24 cellular contexts compared by ENCODE assay signal in genomic region chr7:45710271-45711160, GRCh38.
A peak's percentile ranks its signal among the peaks of the same experiment; 100 is the strongest.
DNase-seq lines count a peak whose midpoint lies in the region; ATAC-seq and TF ChIP-seq lines count a peak whose summit lies in the region.
"Had no signal": no experiment of that assay in that cellular context is flagged by ENCODE, and none has a peak within 500 bp of the region (broad histone marks: within the 10 kb centered on the region; RNA-seq: fewer than 3 reads in every experiment).

No MANE protein-coding gene starts in this region.

- TF ChIP-seq CTCF in activated CD8-positive, alpha-beta T cell treated with anti-CD3 and anti-CD28 coated beads for 36 hours (IDR thresholded peaks at IDR 0.05), result no peak
- TF ChIP-seq CTCF in esophagus muscularis mucosa (IDR thresholded peaks at IDR 0.05) (no peak), nephron progenitor cell (IDR thresholded peaks at IDR 0.05) (no peak), mucosa of descending colon (IDR thresholded peaks at IDR 0.05) (no peak), Peyer's patch (IDR thresholded peaks at IDR 0.05) (no peak)

- no peaks in the 10 kb centered on the region for H3K9me3 Mint-ChIP-seq in activated CD8-positive, alpha-beta T cell treated with anti-CD3 and anti-CD28 coated beads, Interleukin-2, amount 10 ng/mL, durations not matched to agents 7 days and 5 days (ENCODE audit: insufficient read depth)
- H3K9me3 Mint-ChIP-seq in activated CD8-positive, alpha-beta T cell treated with anti-CD3 and anti-CD28 coated beads for 36 hours, result no peaks in the 10 kb centered on the region
- no peaks in the 10 kb centered on the region for H3K9me3 Mint-ChIP-seq in nephron progenitor cell
- H3K9me3 Mint-ChIP-seq: CD4-positive, CD25-positive, alpha-beta regulatory T cell; dendritic cell treated with granulocyte-macrophage colony-stimulating factor and Interleukin-4, amounts not matched to agents 40 ng/mL and 50 ng/mL, for 4 days; naive B cell; stimulated activated naive CD8-positive, alpha-beta T cell treated with anti-CD3 and anti-CD28 coated beads, Interleukin-15, Interleukin-2, amounts not matched to agents 100 ng/mL and 50 ng/mL, for 24 hours; T-cell had no signal

- intact Hi-C loops in activated CD8-positive, alpha-beta T cell treated with anti-CD3 and anti-CD28 coated beads for 36 hours (cut with micrococcal nuclease), result no loop called here
- intact Hi-C loops in esophagus muscularis mucosa (cut with DNase I) (no loop called here), mucosa of descending colon (cut with DNase I, micrococcal nuclease) (no loop called here)

- H3K4me1 ChIP-seq in esophagus muscularis mucosa, result peaks cover 0 to 5% (median 2%) of the 10 kb centered on the region in 4 donors
- no peaks in the 10 kb centered on the region for H3K4me1 ChIP-seq in mucosa of descending colon (ENCODE audit: low read depth)
- no peaks in the 10 kb centered on the region for H3K4me1 ChIP-seq in Peyer's patch
- H3K4me1 ChIP-seq: ascending aorta had no signal

- no peak overlapping the region for H3K4me3 Mint-ChIP-seq in activated CD8-positive, alpha-beta T cell treated with anti-CD3 and anti-CD28 coated beads, Interleukin-2, amount 10 ng/mL, durations not matched to agents 7 days and 5 days
- H3K4me3 Mint-ChIP-seq in activated CD8-positive, alpha-beta T cell treated with anti-CD3 and anti-CD28 coated beads for 36 hours, result no peak overlapping the region
- no peak overlapping the region for H3K4me3 Mint-ChIP-seq in nephron progenitor cell
- H3K4me3 Mint-ChIP-seq: activated naive CD8-positive, alpha-beta T cell; CD4-positive, CD25-positive, alpha-beta regulatory T cell; dendritic cell treated with granulocyte-macrophage colony-stimulating factor and Interleukin-4, amounts not matched to agents 40 ng/mL and 50 ng/mL, for 4 days; naive B cell; stimulated activated naive CD8-positive, alpha-beta T cell treated with anti-CD3 and anti-CD28 coated beads, Interleukin-15, Interleukin-2, amounts not matched to agents 100 ng/mL and 50 ng/mL, for 24 hours; T-cell had no signal

- CTCF ChIA-PET in activated CD8-positive, alpha-beta T cell treated with anti-CD3 and anti-CD28 coated beads, Interleukin-2, amount 10 ng/mL, durations not matched to agents 7 days and 5 days (lab: Charles Lee), result no interaction called here
- CTCF ChIA-PET in activated CD8-positive, alpha-beta T cell treated with anti-CD3 and anti-CD28 coated beads for 36 hours (lab: Charles Lee), result no interaction called here

- H3K36me3 ChIP-seq in esophagus muscularis mucosa (no peaks in the 10 kb centered on the region), mucosa of descending colon (ENCODE audit: low read depth) (no peaks in the 10 kb centered on the region), MG63 (no peaks in the 10 kb centered on the region), Peyer's patch (no peaks in the 10 kb centered on the region)
- H3K36me3 ChIP-seq: ascending aorta had no signal

- POLR2A ChIA-PET in activated CD8-positive, alpha-beta T cell treated with anti-CD3 and anti-CD28 coated beads, Interleukin-2, amount 10 ng/mL, durations not matched to agents 7 days and 5 days (lab: Charles Lee), result interaction anchor here (1.2 kb wide), 1 partner anchor 58 kb away, joined by 3 read pairs; no protein-coding TSS in a partner anchor
- POLR2A ChIA-PET in activated CD8-positive, alpha-beta T cell treated with anti-CD3 and anti-CD28 coated beads for 36 hours (lab: Charles Lee), result no interaction called here

- H3K27me3 ChIP-seq in esophagus muscularis mucosa (no peaks in the 10 kb centered on the region), MG63 (no peaks in the 10 kb centered on the region), Peyer's patch (no peaks in the 10 kb centered on the region)
- H3K27me3 ChIP-seq: ascending aorta had no signal

- TF ChIP-seq EP300 in esophagus muscularis mucosa (IDR thresholded peaks at IDR 0.05), result no peak

- H3K36me3 Mint-ChIP-seq in activated CD8-positive, alpha-beta T cell treated with anti-CD3 and anti-CD28 coated beads, Interleukin-2, amount 10 ng/mL, durations not matched to agents 7 days and 5 days (ENCODE audit: low read depth), result no peaks in the 10 kb centered on the region
- H3K36me3 Mint-ChIP-seq in activated CD8-positive, alpha-beta T cell treated with anti-CD3 and anti-CD28 coated beads for 36 hours (ENCODE audit: low read depth), result no peaks in the 10 kb centered on the region
- H3K36me3 Mint-ChIP-seq in nephron progenitor cell (ENCODE audit: low read depth), result peaks cover 5% of the 10 kb centered on the region
- H3K36me3 Mint-ChIP-seq: activated naive CD8-positive, alpha-beta T cell; CD4-positive, CD25-positive, alpha-beta regulatory T cell; naive B cell; T-cell had no signal

- H3K27ac ChIP-seq in esophagus muscularis mucosa (replicated peaks in 1 of 4) (peak overlapping the region in 1 of 4 donors; percentile 41), Peyer's patch (no peak overlapping the region)
- H3K27ac ChIP-seq: ascending aorta, HL-60, KMS-11 had no signal

- no peak overlapping the region for H3K4me3 ChIP-seq in esophagus muscularis mucosa
- H3K4me3 ChIP-seq in mucosa of descending colon, result no peak overlapping the region
- no peak overlapping the region for H3K4me3 ChIP-seq in MG63
- no peak overlapping the region for H3K4me3 ChIP-seq in Peyer's patch
- H3K4me3 ChIP-seq: ascending aorta had no signal

- peak; percentile 15 for DNase-seq in activated CD8-positive, alpha-beta T cell treated with anti-CD3 and anti-CD28 coated beads, Interleukin-2, amount 10 ng/mL, durations not matched to agents 7 days and 5 days
- DNase-seq in activated CD8-positive, alpha-beta T cell treated with anti-CD3 and anti-CD28 coated beads for 36 hours, result no peak
- DNase-seq in LHCN-M2 (ENCODE audit: low read depth), result peak; percentile 16
- DNase-seq in esophagus muscularis mucosa (ENCODE audit: extremely low spot score), result peak; percentile 77
- no peak for DNase-seq in nephron progenitor cell
- no peak for DNase-seq in mucosa of descending colon
- DNase-seq in MG63, result no peak
- DNase-seq in Peyer's patch, result no peak
- DNase-seq: CD4-positive, CD25-positive, alpha-beta regulatory T cell; central memory CD4-positive, alpha-beta T cell; naive B cell; NCI-H1417 treated with DMSO at 0.1 percent for 48 hours; NCI-H2081; NCI-H2227 treated with DMSO at 0.1 percent for 48 hours; nucleus accumbens had no signal

- H3K27ac Mint-ChIP-seq in activated CD8-positive, alpha-beta T cell treated with anti-CD3 and anti-CD28 coated beads, Interleukin-2, amount 10 ng/mL, durations not matched to agents 7 days and 5 days, result no peak overlapping the region
- no peak overlapping the region for H3K27ac Mint-ChIP-seq in activated CD8-positive, alpha-beta T cell treated with anti-CD3 and anti-CD28 coated beads for 36 hours
- H3K27ac Mint-ChIP-seq in nephron progenitor cell, result peak overlapping the region; percentile 71
- H3K27ac Mint-ChIP-seq: activated naive CD8-positive, alpha-beta T cell; CD4-positive, CD25-positive, alpha-beta regulatory T cell; dendritic cell treated with granulocyte-macrophage colony-stimulating factor and Interleukin-4, amounts not matched to agents 40 ng/mL and 50 ng/mL, for 4 days; naive B cell; stimulated activated naive CD8-positive, alpha-beta T cell treated with anti-CD3 and anti-CD28 coated beads, Interleukin-15, Interleukin-2, amounts not matched to agents 100 ng/mL and 50 ng/mL, for 24 hours; T-cell had no signal

- WGBS in esophagus muscularis mucosa, result 90% methylated on average over 13 of the region's 13 CpGs

- TF ChIP-seq POLR2A in esophagus muscularis mucosa (IDR thresholded peaks at IDR 0.05; ENCODE audit: low read depth) (no peak), Peyer's patch (IDR thresholded peaks at IDR 0.05) (no peak)

- H3K27me3 Mint-ChIP-seq in activated CD8-positive, alpha-beta T cell treated with anti-CD3 and anti-CD28 coated beads, Interleukin-2, amount 10 ng/mL, durations not matched to agents 7 days and 5 days (ENCODE audit: low read depth), result peaks cover 12% of the 10 kb centered on the region
- peaks cover 4% of the 10 kb centered on the region for H3K27me3 Mint-ChIP-seq in activated CD8-positive, alpha-beta T cell treated with anti-CD3 and anti-CD28 coated beads for 36 hours
- peaks cover 2% of the 10 kb centered on the region for H3K27me3 Mint-ChIP-seq in nephron progenitor cell (ENCODE audit: low read depth, poor library complexity)
- H3K27me3 Mint-ChIP-seq: activated naive CD8-positive, alpha-beta T cell; dendritic cell treated with granulocyte-macrophage colony-stimulating factor and Interleukin-4, amounts not matched to agents 40 ng/mL and 50 ng/mL, for 4 days had no signal

- H3K9me3 ChIP-seq in esophagus muscularis mucosa, result no peaks in the 10 kb centered on the region
- H3K9me3 ChIP-seq in mucosa of descending colon, result no peaks in the 10 kb centered on the region
- H3K9me3 ChIP-seq in MG63, result no peaks in the 10 kb centered on the region
- H3K9me3 ChIP-seq in Peyer's patch, result no peaks in the 10 kb centered on the region
- H3K9me3 ChIP-seq: ascending aorta had no signal

- no peaks in the 10 kb centered on the region for H3K4me1 Mint-ChIP-seq in activated CD8-positive, alpha-beta T cell treated with anti-CD3 and anti-CD28 coated beads, Interleukin-2, amount 10 ng/mL, durations not matched to agents 7 days and 5 days (ENCODE audit: low read depth)
- H3K4me1 Mint-ChIP-seq in activated CD8-positive, alpha-beta T cell treated with anti-CD3 and anti-CD28 coated beads for 36 hours (ENCODE audit: low read depth), result no peaks in the 10 kb centered on the region
- no peaks in the 10 kb centered on the region for H3K4me1 Mint-ChIP-seq in nephron progenitor cell
- H3K4me1 Mint-ChIP-seq: CD4-positive, CD25-positive, alpha-beta regulatory T cell; naive B cell; T-cell had no signal

- ATAC-seq in activated CD8-positive, alpha-beta T cell treated with anti-CD3 and anti-CD28 coated beads, Interleukin-2, amount 10 ng/mL, durations not matched to agents 7 days and 5 days, result no peak
- no peak for ATAC-seq in activated CD8-positive, alpha-beta T cell treated with anti-CD3 and anti-CD28 coated beads for 36 hours
- ATAC-seq in mucosa of descending colon, result no peak
- ATAC-seq: activated CD4-positive, CD25-positive, alpha-beta regulatory T cell treated with anti-CD3 and anti-CD28 coated beads, Interleukin-2, amount 50 U/mL, for 24 hours; Panc1; T-cell had no signal

Comparison
In these comparisons a context has a peak if more than half of its experiments do, and no peak if none do; other contexts are left out.
1. DNase-seq: peak in activated CD8-positive, alpha-beta T cell treated with anti-CD3 and anti-CD28 coated beads, Interleukin-2, amount 10 ng/mL, durations not matched to agents 7 days and 5 days (single experiment), LHCN-M2 (single experiment) and esophagus muscularis mucosa (single experiment); none in activated CD8-positive, alpha-beta T cell treated with anti-CD3 and anti-CD28 coated beads for 36 hours (single experiment), nephron progenitor cell (single experiment), mucosa of descending colon (0 of 3), MG63 (single experiment) and Peyer's patch (0 of 3).